In genomic region chr7:105989686-105990085, GRCh38 we compare ENCODE assay signal across 25 cellular contexts.
"Had no signal": no experiment of that assay in that cellular context is flagged by ENCODE, and none has a peak within 500 bp of the region (broad histone marks: within the 10 kb centered on the region; RNA-seq: fewer than 3 reads in every experiment).

No MANE protein-coding gene starts in this region.

- H3K9me3 ChIP-seq: esophagus squamous epithelium, left lung, ovary, right lobe of liver, thyroid gland had no signal

- FAIRE-seq: endothelial cell of umbilical vein, islet of Langerhans had no signal

- H3K9me3 Mint-ChIP-seq: naive thymus-derived CD8-positive, alpha-beta T cell; nephron progenitor cell; stimulated activated naive CD8-positive, alpha-beta T cell treated with anti-CD3 and anti-CD28 coated beads, Interleukin-15, amount 100 ng/mL, for 72 hours; type B pancreatic cell had no signal

- H3K27me3 ChIP-seq: left lung, ovary, right lobe of liver, thyroid gland had no signal

- H3K36me3 ChIP-seq: esophagus squamous epithelium, left lung, ovary, right lobe of liver, thyroid gland had no signal

- ATAC-seq: left cardiac atrium; left lung; naive thymus-derived CD8-positive, alpha-beta T cell; right lobe of liver; stimulated activated naive CD8-positive, alpha-beta T cell treated with anti-CD3 and anti-CD28 coated beads, Interleukin-15, amount 100 ng/mL, for 72 hours had no signal

- DNase-seq: dermis blood vessel endothelial cell; effector memory CD4-positive, alpha-beta T cell; esophagus squamous epithelium; foreskin melanocyte; left cardiac atrium; left lung; mesendoderm; naive thymus-derived CD8-positive, alpha-beta T cell; nephron progenitor cell; occipital lobe; ovary; posterior cingulate gyrus; right lobe of liver; stimulated activated CD4-positive, alpha-beta T cell treated with anti-CD3 and anti-CD28 coated beads, Interleukin-12 subunit alpha, Interleukin-12 subunit beta, amount 100 ng/mL, for 4 hours; stimulated activated CD4-positive, alpha-beta T cell treated with anti-CD3 and anti-CD28 coated beads, Interleukin-1b, Interleukin-23, amount 100 ng/mL, for 48 hours; stimulated activated CD4-positive, alpha-beta T cell treated with anti-CD3 and anti-CD28 coated beads, Interleukin-4, amount 100 ng/mL, for 1 hour; stimulated activated CD8-positive, alpha-beta memory T cell treated with anti-CD3 and anti-CD28 coated beads, Interleukin-4, amount 100 ng/mL, for 48 hours; stimulated activated naive CD4-positive, alpha-beta T cell; stimulated activated naive CD8-positive, alpha-beta T cell treated with anti-CD3 and anti-CD28 coated beads, Interleukin-15, amount 100 ng/mL, for 72 hours; thyroid gland had no signal

- H3K4me2 ChIP-seq: smooth muscle cell had no signal

- H3K27ac ChIP-seq: coronary artery, esophagus squamous epithelium, left lung, ovary, right lobe of liver had no signal

- H3K36me3 Mint-ChIP-seq: naive thymus-derived CD8-positive, alpha-beta T cell; type B pancreatic cell had no signal

- H3K4me3 Mint-ChIP-seq: naive thymus-derived CD8-positive, alpha-beta T cell; nephron progenitor cell; stimulated activated naive CD8-positive, alpha-beta T cell treated with anti-CD3 and anti-CD28 coated beads, Interleukin-15, amount 100 ng/mL, for 72 hours; type B pancreatic cell had no signal

- H3K4me3 ChIP-seq: coronary artery, esophagus squamous epithelium, left lung, ovary, right lobe of liver, smooth muscle cell, thyroid gland had no signal

- H3K27ac Mint-ChIP-seq: nephron progenitor cell; stimulated activated naive CD8-positive, alpha-beta T cell treated with anti-CD3 and anti-CD28 coated beads, Interleukin-15, amount 100 ng/mL, for 72 hours; type B pancreatic cell had no signal

- H3K4me1 ChIP-seq: left lung, right lobe of liver had no signal
